In the genomic region with DNA sequence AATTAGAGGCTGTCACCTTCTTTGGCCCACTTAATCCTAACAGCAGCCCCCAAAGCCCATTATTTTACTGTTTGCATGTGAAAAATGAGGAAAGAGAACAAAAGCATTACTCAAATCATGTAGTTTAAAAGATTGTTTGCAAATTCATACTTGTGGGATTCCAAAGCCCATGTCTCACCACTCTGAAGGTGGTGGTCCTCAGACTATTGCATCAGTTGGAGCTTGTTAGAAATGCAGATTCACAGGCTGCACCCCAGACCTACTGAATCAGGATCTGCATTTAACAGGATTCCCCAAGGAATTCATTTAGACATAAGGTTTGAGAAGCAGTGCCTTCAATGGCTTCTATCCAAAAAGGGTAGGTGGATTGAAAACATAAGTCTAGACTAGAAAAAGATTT, we compare ENCODE assay signal across 1 cellular context.
TF ChIP-seq lines count a peak whose summit lies in the region.

No MANE protein-coding gene starts in this region.

TF ChIP-seq in A549, 52 proteins besides CTCF, POLR2A, EP300 and RAD21 (continued from another document):
- TF ChIP-seq NFE2L2 (conservative IDR thresholded peaks at IDR 0.05; ENCODE audit: low read length): no peak
- TF ChIP-seq CEBPB (IDR thresholded peaks at IDR 0.05): no peak
